34 cellular contexts compared by ENCODE assay signal in genomic region chr1:225143001-225143400, GRCh38.
"Had no signal": no experiment of that assay in that cellular context is flagged by ENCODE, and none has a peak within 500 bp of the region (broad histone marks: within the 10 kb centered on the region; RNA-seq: fewer than 3 reads in every experiment).

No MANE protein-coding gene starts in this region.

- H3K36me3 ChIP-seq: adrenal gland, ascending aorta, brain microvascular endothelial cell, breast epithelium, cardiac muscle cell had no signal

- H3K4me1 ChIP-seq: adrenal gland, ascending aorta, breast epithelium had no signal

- H3K27me3 ChIP-seq: adrenal gland, ascending aorta, brain microvascular endothelial cell, breast epithelium, cardiac muscle cell had no signal

- ATAC-seq: activated naive CD4-positive, alpha-beta T cell treated with anti-CD3 and anti-CD28 coated beads, Interleukin-2, amount 50 U/mL, for 72 hours; activated naive CD8-positive, alpha-beta T cell treated with anti-CD3 and anti-CD28 coated beads, Interleukin-2, amount 50 U/mL, for 24 hours; activated T-cell treated with anti-CD3 and anti-CD28 coated beads, Interleukin-2, amount 50 U/mL, for 4 hours; activated T-cell treated with anti-CD3 and anti-CD28 coated beads, Interleukin-2, amount 50 U/mL, for 72 hours; activated T-helper 17 cell treated with anti-CD3 and anti-CD28 coated beads, Interleukin-2, amount 50 U/mL, for 72 hours had no signal

- H3K9me3 ChIP-seq: adrenal gland, ascending aorta had no signal

- H3K4me3 ChIP-seq: adrenal gland, ascending aorta, breast epithelium, cardiac muscle cell had no signal

- FAIRE-seq: astrocyte, bronchial epithelial cell had no signal

- DNase-seq: activated effector memory CD4-positive, alpha-beta T cell treated with anti-CD3 and anti-CD28 coated beads, Interleukin-2, amount 50 U/mL, for 16 hours; activated effector memory CD4-positive, alpha-beta T cell treated with Interleukin-2 at 50 U/mL for 16 hours; activated gamma-delta T cell; activated gamma-delta T cell treated with Interleukin-2 at 50 U/mL for 16 hours; activated naive CD4-positive, alpha-beta T cell; activated naive CD4-positive, alpha-beta T cell treated with anti-CD3 and anti-CD28 coated beads for 36 hours; activated naive CD4-positive, alpha-beta T cell treated with anti-CD3 and anti-CD28 coated beads, Interleukin-2, amount 10 ng/mL, durations not matched to agents 7 days and 5 days; activated naive CD4-positive, alpha-beta T cell treated with anti-CD3 and anti-CD28 coated beads, Interleukin-2, amount 50 U/mL, for 16 hours; activated naive CD4-positive, alpha-beta T cell treated with Interleukin-2 at 50 U/mL for 16 hours; activated naive CD8-positive, alpha-beta T cell treated with anti-CD3 and anti-CD28 coated beads for 36 hours; activated naive CD8-positive, alpha-beta T cell treated with anti-CD3 and anti-CD28 coated beads, Interleukin-2, amount 10 ng/mL, durations not matched to agents 7 days and 5 days; activated naive CD8-positive, alpha-beta T cell treated with anti-CD3 and anti-CD28 coated beads, Interleukin-2, amount 50 U/mL, for 24 hours; activated T-cell treated with anti-CD3 and anti-CD28 coated beads for 4 hours; activated T-cell treated with anti-CD3 and anti-CD28 coated beads, Interleukin-2, amount 50 U/mL, for 1 hour; activated T-cell treated with anti-CD3 and anti-CD28 coated beads, Interleukin-2, amount 50 U/mL, for 24 hours; activated T-cell treated with anti-CD3 and anti-CD28 coated beads, Interleukin-2, amount 50 U/mL, for 4 hours; activated T-cell treated with anti-CD3 and anti-CD28 coated beads, Interleukin-2, amount 50 U/mL, for 48 hours; activated T-cell treated with anti-CD3 and anti-CD28 coated beads, Interleukin-2, amount 50 U/mL, for 72 hours; adrenal gland; amniotic stem cell; amygdala; anterior cingulate cortex; aorta; brain microvascular endothelial cell; caudate nucleus; central memory CD4-positive, alpha-beta T cell; cerebellar nuclear complex had no signal

- H3K27ac ChIP-seq: adrenal gland, ascending aorta, brain microvascular endothelial cell, breast epithelium, cardiac muscle cell had no signal
